In genomic region chr22:39388261-39389011, GRCh38 we compare ENCODE assay signal across 9 cellular contexts. TPM values are rescaled to one million over a fixed set of nuclear protein-coding genes. Genes with fewer than 3 reads are reported as not detected.
A peak's percentile ranks its signal among the peaks of the same experiment; 100 is the strongest.
DNase-seq lines count a peak whose midpoint lies in the region; FAIRE-seq and TF ChIP-seq lines count a peak whose summit lies in the region.
"Had no signal": no experiment of that assay in that cellular context is flagged by ENCODE, and none has a peak within 500 bp of the region (broad histone marks: within the 10 kb centered on the region; RNA-seq: fewer than 3 reads in every experiment).

No MANE protein-coding gene starts in this region.

- H4K20me1 ChIP-seq in KMS-11 (ENCODE audit: insufficient read depth): no peaks in the 10 kb centered on the region
- no peaks in the 10 kb centered on the region for H4K20me1 ChIP-seq in keratinocyte (ENCODE audit: control insufficient read depth, extremely low read depth, insufficient read depth, low read length)

- DNase-seq in activated CD4-positive, CD25-positive, alpha-beta regulatory T cell (lab: John Stamatoyannopoulos, UW): peak; percentile 19 to 67 (median 40)
- DNase-seq in cerebellar nuclear complex (lab: John Stamatoyannopoulos, UW) (peak; percentile 92 to 94), keratinocyte (ENCODE audit: low read depth, low spot score) (no peak), OCI-M2 (lab: John Stamatoyannopoulos, UW; ENCODE audit: unreplicated experiment) (no peak), MG63 (no peak)
- DNase-seq in stimulated activated CD4-positive, alpha-beta T cell treated with anti-CD3 and anti-CD28 coated beads, Interleukin-12 subunit alpha, Interleukin-12 subunit beta, amount 100 ng/mL, for 4 hours: peak; percentile 49

- no peaks in the 10 kb centered on the region for H3K79me2 ChIP-seq in KMS-11 (ENCODE audit: insufficient read depth, low read depth)
- H3K79me2 ChIP-seq in keratinocyte (ENCODE audit: control insufficient read depth, insufficient read depth, low read length): no peaks in the 10 kb centered on the region

- peak overlapping the region; percentile 59 for H3K4me2 ChIP-seq in KMS-11
- H3K4me2 ChIP-seq in keratinocyte (ENCODE audit: control insufficient read depth, extremely low read depth, insufficient read depth, low read depth, low read length): peak overlapping the region; percentile 78

- H3K4me3 ChIP-seq in GM08714 (ENCODE audit: low read length) (peak overlapping the region; percentile 61; the same call in 1 of the 2 replicates), KMS-11 (IDR thresholded peaks at IDR 0.05; ENCODE audit: insufficient read depth, low read depth, low read length) (no peak overlapping the region), keratinocyte (ENCODE audit: control insufficient read depth in 2 of 3, extremely low read depth in 1 of 3, insufficient read depth in 2 of 3, low read depth in 1 of 3, low read length in 3 of 3) (peak overlapping the region; percentile 35 to 52 (median 51)), MG63 (no peak overlapping the region)

- H2AFZ ChIP-seq in KMS-11 (ENCODE audit: low read depth): peak overlapping the region; percentile 88
- H2AFZ ChIP-seq in keratinocyte (ENCODE audit: control insufficient read depth, low read length): peak overlapping the region; percentile 86

- no peak for FAIRE-seq in keratinocyte (lab: Jason Lieb, UNC)

- H3K36me3 ChIP-seq in KMS-11 (ENCODE audit: insufficient read depth) (no peaks in the 10 kb centered on the region), keratinocyte (ENCODE audit: control insufficient read depth in 2 of 2, extremely low read depth in 1 of 2, insufficient read depth in 2 of 2, low read length in 2 of 2) (no peaks in the 10 kb centered on the region), MG63 (no peaks in the 10 kb centered on the region)

- TF ChIP-seq CTCF in KMS-11 (conservative IDR thresholded peaks at IDR 0.05; ENCODE audit: low read depth, low read length) (no peak), keratinocyte (optimal IDR thresholded peaks at IDR 0.05 in 1 of 3, IDR thresholded peaks at IDR 0.05 in 1 of 3, conservative IDR thresholded peaks at IDR 0.05 in 1 of 3; ENCODE audit: extremely low read depth in 1 of 3, insufficient read depth in 2 of 3, low read length in 3 of 3) (no peak)

- H3K9me1 ChIP-seq in keratinocyte (ENCODE audit: control insufficient read depth, extremely low read depth, insufficient read depth, low read length): no peaks in the 10 kb centered on the region

- H3K4me1 ChIP-seq in KMS-11 (ENCODE audit: low read depth, poor library complexity, severe bottlenecking) (peaks cover 18% of the 10 kb centered on the region), keratinocyte (ENCODE audit: control insufficient read depth, extremely low read depth, insufficient read depth, low read length) (peaks cover 7% of the 10 kb centered on the region)

- H3K9ac ChIP-seq in KMS-11 (peak overlapping the region; percentile 79), keratinocyte (ENCODE audit: control insufficient read depth, extremely low read depth, insufficient read depth, low read length) (no peak overlapping the region)

- dilution Hi-C loops in keratinocyte (cut with MboI; ENCODE audit: extremely low pct_ligation_motif_present, low sequenced_read_pairs): no loop called here

- no peaks in the 10 kb centered on the region for H3K27me3 ChIP-seq in KMS-11 (ENCODE audit: insufficient read depth, low read depth)
- peaks cover 10% of the 10 kb centered on the region for H3K27me3 ChIP-seq in keratinocyte (ENCODE audit: control insufficient read depth, extremely low read depth, insufficient read depth, low read length)
- H3K27me3 ChIP-seq in MG63: no peaks in the 10 kb centered on the region

- H3K27ac ChIP-seq in KMS-11 (peak overlapping the region; percentile 77), keratinocyte (ENCODE audit: control insufficient read depth, insufficient read depth, low read length) (no peak overlapping the region)
- H3K27ac ChIP-seq: epithelial cell of prostate had no signal

- no peaks in the 10 kb centered on the region for H3K9me3 ChIP-seq in keratinocyte (ENCODE audit: control insufficient read depth, low read depth, low read length)
- H3K9me3 ChIP-seq in MG63: no peaks in the 10 kb centered on the region

RNA-seq across cellular contexts. Expression of gene TAB1, which starts 11.1 kb away (rescaled TPM):
- polyA plus RNA-seq in keratinocyte: 11.8 to 13.5 TPM (median 13.1 TPM) in 3 replicates
- polyA plus RNA-seq in keratinocyte (2011; ENCODE audit: low read depth): 3.4 TPM
- 6.2 and 14.0 TPM in 2 replicates for polyA plus RNA-seq in keratinocyte (2011; cell fraction: cytosol; rRNA removed)
- 14.9 and 16.0 TPM in 2 replicates for polyA plus RNA-seq in keratinocyte (2011; cell fraction: nucleus; rRNA removed)
- polyA plus RNA-seq in keratinocyte (2012; ENCODE audit: low replicate concordance): 8.2 and 14.7 TPM in 2 replicates
- polyA minus RNA-seq in keratinocyte: 9.9 to 16.8 TPM (median 16.1 TPM) in 3 replicates
- polyA minus RNA-seq in keratinocyte (2011; cell fraction: cytosol; rRNA and poly(A)+ RNA removed): 19.6 TPM
- polyA minus RNA-seq in keratinocyte (2011; cell fraction: nucleus; rRNA and poly(A)+ RNA removed): 11.7 and 13.0 TPM in 2 replicates
- total RNA-seq in MG63 (2014; rRNA removed; shearing (Covaris generic); ENCODE audit: low replicate concordance): 24.1 and 32.9 TPM in 2 replicates

RNA-seq across cellular contexts. Expression of gene SYNGR1, which starts 38.6 kb away (rescaled TPM):
- 0.63 to 1.4 TPM (median 0.76 TPM) in 3 replicates for polyA plus RNA-seq in keratinocyte
- 0.67 TPM for polyA plus RNA-seq in keratinocyte (2011; ENCODE audit: low read depth)
- 1.2 and 2.7 TPM in 2 replicates for polyA plus RNA-seq in keratinocyte (2011; cell fraction: cytosol; rRNA removed)
- 1.5 and 2.7 TPM in 2 replicates for polyA plus RNA-seq in keratinocyte (2011; cell fraction: nucleus; rRNA removed)
- polyA plus RNA-seq in keratinocyte (2012; ENCODE audit: low replicate concordance): 0.78 and 2.2 TPM in 2 replicates
- 0.54 to 1.9 TPM (median 0.56 TPM) in 3 replicates for polyA minus RNA-seq in keratinocyte
- 1.5 TPM for polyA minus RNA-seq in keratinocyte (2011; cell fraction: cytosol; rRNA and poly(A)+ RNA removed)
- polyA minus RNA-seq in keratinocyte (2011; cell fraction: nucleus; rRNA and poly(A)+ RNA removed): 0.62 and 1.3 TPM in 2 replicates
- 32.3 and 58.3 TPM in 2 replicates for total RNA-seq in MG63 (2014; rRNA removed; shearing (Covaris generic); ENCODE audit: low replicate concordance)

Comparison
In these comparisons a context has a peak if more than half of its experiments do, and no peak if none do; other contexts are left out.
1. H3K4me3 ChIP-seq: peak in GM08714 (single experiment) and keratinocyte (3 of 3); none in KMS-11 (single experiment) and MG63 (single experiment).
2. DNase-seq: peak in activated CD4-positive, CD25-positive, alpha-beta regulatory T cell (4 of 4), cerebellar nuclear complex (2 of 2) and stimulated activated CD4-positive, alpha-beta T cell treated with anti-CD3 and anti-CD28 coated beads, Interleukin-12 subunit alpha, Interleukin-12 subunit beta, amount 100 ng/mL, for 4 hours (single experiment); none in keratinocyte (single experiment), OCI-M2 (single experiment) and MG63 (single experiment).